In genomic region chr2:20224191-20224715, GRCh38 we compare ENCODE assay signal across 8 cellular contexts. TPM values are rescaled to one million over a fixed set of nuclear protein-coding genes. Genes with fewer than 3 reads are reported as not detected.
DNase-seq lines count a peak whose midpoint lies in the region; ATAC-seq and TF ChIP-seq lines count a peak whose summit lies in the region.

No MANE protein-coding gene starts in this region.

- H3K4me3 ChIP-seq in AG10803 (ENCODE audit: low read length) = peak overlapping the region; percentile 65
- peak overlapping the region; percentile 51 to 89 (median 72) for H3K4me3 ChIP-seq in Peyer's patch
- peak overlapping the region; percentile 64 for H3K4me3 ChIP-seq in cardiac muscle cell
- peak overlapping the region; percentile 86 for H3K4me3 ChIP-seq in smooth muscle cell

- peaks cover 2% of the 10 kb centered on the region for H3F3A ChIP-seq in smooth muscle cell (ENCODE audit: low read depth)

- H3K79me2 ChIP-seq in smooth muscle cell (ENCODE audit: low read depth) = peaks cover 13% of the 10 kb centered on the region

- H3K27me3 ChIP-seq in Peyer's patch (no peaks in the 10 kb centered on the region), cardiac muscle cell (peaks cover 15% of the 10 kb centered on the region), smooth muscle cell (ENCODE audit: low read depth) (no peaks in the 10 kb centered on the region)

- DNase-seq in AG10803 (ENCODE audit: low read depth) (no peak), Peyer's patch (no peak), cardiac muscle cell (ENCODE audit: low read depth in 1 of 2, low spot score in 1 of 2) (peak in 1 of 2 donors; percentile 35), smooth muscle cell (lab: John Stamatoyannopoulos, UW; ENCODE audit: unreplicated experiment) (no peak), SIG-M5 (lab: John Stamatoyannopoulos, UW) (no peak), cerebellum (ENCODE audit: low spot score) (no peak), NCI-H748 treated with DMSO at 0.1 percent for 48 hours (lab: John Stamatoyannopoulos, UW) (no peak)

- TF ChIP-seq CTCF in AG10803 (conservative IDR thresholded peaks at IDR 0.05; ENCODE audit: low read length) (no peak), Peyer's patch (IDR thresholded peaks at IDR 0.05) (no peak), cardiac muscle cell (IDR thresholded peaks at IDR 0.05; ENCODE audit: low read depth, low read length) (no peak), smooth muscle cell (IDR thresholded peaks at IDR 0.05; ENCODE audit: borderline replicate concordance, insufficient read depth, poor library complexity, severe bottlenecking) (no peak)

- H3K36me3 ChIP-seq in Peyer's patch (no peaks in the 10 kb centered on the region), cardiac muscle cell (no peaks in the 10 kb centered on the region), smooth muscle cell (ENCODE audit: low read depth) (no peaks in the 10 kb centered on the region)

- H3K4me2 ChIP-seq in smooth muscle cell = peak overlapping the region; percentile 99

- H4K20me1 ChIP-seq in smooth muscle cell (ENCODE audit: low read depth) = no peaks in the 10 kb centered on the region

- 2% methylated on average over 34 of the region's 67 CpGs for WGBS in smooth muscle cell (ENCODE audit: low lambda C conversion rate)

- H3K27ac ChIP-seq in Peyer's patch = peak overlapping the region; percentile 46 to 100 (median 86)
- H3K27ac ChIP-seq in cardiac muscle cell = no peak overlapping the region
- peak overlapping the region; percentile 72 for H3K27ac ChIP-seq in smooth muscle cell (ENCODE audit: low read depth)

- H3K9ac ChIP-seq in smooth muscle cell (ENCODE audit: low read depth) = peak overlapping the region; percentile 64

- no peaks in the 10 kb centered on the region for H3K9me3 ChIP-seq in Peyer's patch
- H3K9me3 ChIP-seq in cardiac muscle cell (ENCODE audit: low read depth) = no peaks in the 10 kb centered on the region
- no peaks in the 10 kb centered on the region for H3K9me3 ChIP-seq in smooth muscle cell (replicated peaks; ENCODE audit: low read depth)

- no peak for TF ChIP-seq POLR2A in Peyer's patch (IDR thresholded peaks at IDR 0.05)

- ATAC-seq in GM21619 (IDR thresholded peaks at IDR 0.05; ENCODE audit: unreplicated experiment) = peak; percentile 29

- H3K4me1 ChIP-seq in Peyer's patch (peaks cover 0 to 43% (median 11%) of the 10 kb centered on the region in 4 donors), cardiac muscle cell (ENCODE audit: low read depth) (no peaks in the 10 kb centered on the region), smooth muscle cell (ENCODE audit: low read depth) (peaks cover 30% of the 10 kb centered on the region)

- H2AFZ ChIP-seq in smooth muscle cell (ENCODE audit: low read depth) = peak overlapping the region; percentile 89

RNA-seq across cellular contexts. Expression of gene SDC1, which starts 0.7 kb away (rescaled TPM):
- total RNA-seq in Peyer's patch = 100 to 1,000 TPM in 3 of 4 donors, 10 to 100 TPM in 1; 25.6 to 343 (median 197) TPM
- 13.3 and 13.5 TPM in 2 replicates for total RNA-seq in cardiac muscle cell
- 12.9 and 14.0 TPM in 2 replicates for polyA plus RNA-seq in cardiac muscle cell
- total RNA-seq in smooth muscle cell = 61.0 and 81.1 TPM in 2 replicates
- polyA plus RNA-seq in smooth muscle cell = 88.1 and 110 TPM in 2 replicates
- total RNA-seq in cerebellum = 26.0 TPM
